ENCODE assay signal across 1 cellular context in the genomic region with DNA sequence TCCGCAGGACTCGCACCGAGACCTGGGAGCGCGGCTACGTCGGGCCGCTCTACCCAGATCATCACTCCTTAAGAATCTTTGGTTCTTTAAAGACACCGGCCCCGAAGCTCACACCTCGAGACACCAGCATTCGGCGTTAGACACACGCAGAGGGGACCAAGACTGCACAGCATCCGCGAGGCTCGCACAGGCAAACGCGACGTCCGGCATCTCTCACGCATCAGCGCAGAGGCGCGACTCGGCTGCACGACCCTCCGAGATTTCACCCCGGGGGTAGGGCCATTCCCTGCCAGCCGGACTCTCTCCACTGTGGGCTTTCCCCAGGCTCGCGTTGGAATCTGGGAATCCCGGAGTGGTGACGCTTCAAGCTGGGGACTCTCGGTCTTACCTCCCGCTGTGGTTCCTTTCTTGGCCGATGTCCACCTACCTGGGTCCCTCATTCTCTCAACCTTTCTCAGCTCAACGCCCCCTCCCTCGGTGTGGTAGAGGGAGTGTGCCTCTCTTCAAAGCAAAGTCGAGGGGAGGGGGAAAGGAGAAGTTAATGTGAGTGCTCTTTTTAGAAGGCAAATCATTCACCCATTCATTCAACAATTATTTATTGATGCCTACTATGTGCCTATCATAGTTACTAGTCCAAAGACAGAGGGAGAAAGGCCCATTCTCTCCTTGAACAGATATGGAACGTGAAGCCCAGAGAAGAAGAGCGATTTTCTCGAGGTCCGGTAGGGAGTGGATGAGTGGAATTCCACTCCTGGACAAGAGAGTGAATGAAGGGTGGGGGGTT.
TF ChIP-seq lines count a peak whose summit lies in the region.

No MANE protein-coding gene starts in this region.

TF ChIP-seq in HepG2, 621 proteins besides CTCF, POLR2A, EP300 and RAD21:
- TF ChIP-seq ZSCAN31 (CRISPR knock-in tag; IDR thresholded peaks at IDR 0.05; ENCODE audit: low read depth) (no peak), ZNF234 (CRISPR knock-in tag; conservative IDR thresholded peaks at IDR 0.05) (no peak), DMAP1 (CRISPR knock-in tag; IDR thresholded peaks at IDR 0.05) (no peak), MTA3 (CRISPR knock-in tag; IDR thresholded peaks at IDR 0.05) (no peak), EZH2 (conservative IDR thresholded peaks at IDR 0.05; ENCODE audit: low read depth, low read length) (peak; percentile 51; the same call in 1 of the 2 replicates), GZF1 (CRISPR knock-in tag; IDR thresholded peaks at IDR 0.05) (no peak)
TF ChIP-seq in HepG2: peak in this region for 1.
